ENCODE assay signal across 2 cellular contexts in genomic region chr6:79421707-79422484, GRCh38.
TF ChIP-seq lines count a peak whose summit lies in the region.

No MANE protein-coding gene starts in this region.

TF ChIP-seq in IMR-90, 13 proteins besides CTCF, POLR2A, EP300 and RAD21 (continued from another document):
- no peak for TF ChIP-seq USF2 (IDR thresholded peaks at IDR 0.05; ENCODE audit: low read depth, low read length)
- no peak for TF ChIP-seq CHD1 (IDR thresholded peaks at IDR 0.05; ENCODE audit: low read depth, low read length)
- no peak for TF ChIP-seq MAFK (IDR thresholded peaks at IDR 0.05; ENCODE audit: low read depth, low read length)
- no peak for TF ChIP-seq CEBPB (IDR thresholded peaks at IDR 0.05; ENCODE audit: low read depth, low read length)
- no peak for TF ChIP-seq ELK1 (IDR thresholded peaks at IDR 0.05; ENCODE audit: borderline replicate concordance, low read depth, low read length)
- no peak for TF ChIP-seq SMC3 (IDR thresholded peaks at IDR 0.05; ENCODE audit: low read depth, low read length)
- TF ChIP-seq BHLHE40 (IDR thresholded peaks at IDR 0.05; ENCODE audit: low read depth, low read length), result no peak
- no peak for TF ChIP-seq NFE2L2 (IDR thresholded peaks at IDR 0.05; ENCODE audit: low read depth, low read length)
- TF ChIP-seq MXI1 (IDR thresholded peaks at IDR 0.05; ENCODE audit: borderline replicate concordance, low read depth, low read length), result no peak
- no peak for TF ChIP-seq RCOR1 (IDR thresholded peaks at IDR 0.05; ENCODE audit: insufficient replicate concordance, low read length)
- no peak for TF ChIP-seq RFX5 (IDR thresholded peaks at IDR 0.05; ENCODE audit: low read depth, low read length)

TF ChIP-seq in SK-N-SH, 30 proteins besides CTCF, POLR2A, EP300 and RAD21 (continued from another document):
- no peak for TF ChIP-seq REST (IDR thresholded peaks at IDR 0.05; ENCODE audit: low read depth, low read length)
- TF ChIP-seq TCF12 (IDR thresholded peaks at IDR 0.05), result no peak; the same call in 1 of the 2 replicates
- no peak for TF ChIP-seq FOXM1 (IDR thresholded peaks at IDR 0.05; ENCODE audit: low read depth)
- TF ChIP-seq MAX (IDR thresholded peaks at IDR 0.05; ENCODE audit: low read depth), result no peak
- peak; percentile 49 for TF ChIP-seq GATA2 (CRISPR knock-in tag; IDR thresholded peaks at IDR 0.05)
- peak; percentile 48; the same call in 1 of the 2 replicates for TF ChIP-seq RCOR1 (IDR thresholded peaks at IDR 0.05; ENCODE audit: low read length)
- no peak for TF ChIP-seq TAF1 (IDR thresholded peaks at IDR 0.05; ENCODE audit: borderline replicate concordance, low read depth, low read length)
- no peak for TF ChIP-seq FOXJ3 (CRISPR knock-in tag; IDR thresholded peaks at IDR 0.05)
- TF ChIP-seq MXI1 (IDR thresholded peaks at IDR 0.05; ENCODE audit: low read depth, low read length), result peak; percentile 71; the same call in 1 of the 2 replicates
- TF ChIP-seq USF1 (IDR thresholded peaks at IDR 0.05; ENCODE audit: borderline replicate concordance, low read depth), result no peak
- peak; percentile 26; the same call in 1 of the 2 replicates for TF ChIP-seq PBX3 (IDR thresholded peaks at IDR 0.05)
- TF ChIP-seq NFIC (IDR thresholded peaks at IDR 0.05; ENCODE audit: borderline replicate concordance), result 0 out of 2 replicates have a peak, but pooled peaks have one; percentile 16
- no peak for TF ChIP-seq ZBTB33 (IDR thresholded peaks at IDR 0.05; ENCODE audit: borderline replicate concordance, low read depth)
